8 cellular contexts compared by ENCODE assay signal in genomic region chr6:110815260-110816109, GRCh38. TPM values are rescaled to one million over a fixed set of nuclear protein-coding genes. Genes with fewer than 3 reads are reported as not detected.
A peak's percentile ranks its signal among the peaks of the same experiment; 100 is the strongest.
DNase-seq lines count a peak whose midpoint lies in the region; ATAC-seq, FAIRE-seq and TF ChIP-seq lines count a peak whose summit lies in the region.

Gene CDK19, minus strand, starts transcription at chr6:110815469. Its CDS starts 333 bp downstream, at chr6:110815136.

- H3K27ac ChIP-seq in C4-2B (peak within 1 kb of the TSS; percentile 99), HepG2 (ENCODE audit: extremely low read length, insufficient read depth, low read length) (peak within 1 kb of the TSS; percentile 100)

- no peak for TF ChIP-seq CTCF in C4-2B (conservative IDR thresholded peaks at IDR 0.05)
- no peak for TF ChIP-seq CTCF in HepG2 (CRISPR knock-in tag; IDR thresholded peaks at IDR 0.05)

- peak; percentile 91 for FAIRE-seq in HepG2 (lab: Jason Lieb, UNC)

- H3K4me3 ChIP-seq in HepG2 (replicated peaks in 1 of 3; ENCODE audit: insufficient read depth in 1 of 3, low read depth in 2 of 3, low read length in 3 of 3) = peak within 1 kb of the TSS; percentile 92 to 94 (median 92)

- TSS peak; percentile 56 for BruUV-seq in HepG2 (replicated peaks; lab: Mats Ljungman, UMichigan)

- in situ Hi-C loops in HepG2 (cut with HindIII; ENCODE audit: extremely low pct_ligation_motif_present, low pct_unique_long_range_greater_than_20kb) = loop anchor here (10.0 kb wide), 1 partner anchor 131 kb away; no protein-coding TSS in a partner anchor

- intact Hi-C loops in HepG2 (cut with micrococcal nuclease; ENCODE audit: unreplicated experiment) = loop anchor here (1.0 to 2.0 kb wide), 3 partner anchors 61 to 137 kb away; no protein-coding TSS in a partner anchor

- H3K79me2 ChIP-seq in HepG2 (ENCODE audit: insufficient read depth, low read length) = peaks cover 56% of the 10 kb centered on the region

- TF ChIP-seq POLR2A in HepG2 (IDR thresholded peaks at IDR 0.05; ENCODE audit: insufficient read depth in 1 of 2, low read depth in 2 of 2, low read length in 2 of 2) = peak; percentile 94 to 98

- H3K4me1 ChIP-seq in HepG2 (ENCODE audit: insufficient read depth, low read length) = peaks cover 38% of the 10 kb centered on the region

- no peak within 1 kb of the TSS for H2AFZ ChIP-seq in HepG2 (ENCODE audit: low read length)

- DNase-seq in NCI-H774 (lab: John Stamatoyannopoulos, UW) = peak; percentile 100
- DNase-seq in activated CD4-positive, alpha-beta T cell treated with anti-CD3 and anti-CD28 coated beads, Interleukin-2, amount 50 U/mL, for 4 hours = peak; percentile 98
- peak; percentile 99 for DNase-seq in dermis blood vessel endothelial cell
- peak; percentile 98 for DNase-seq in HepG2 (ENCODE audit: low spot score)
- peak; percentile 97 for DNase-seq in stimulated activated CD4-positive, alpha-beta T cell treated with anti-CD3 and anti-CD28 coated beads, Interleukin-4, amount 100 ng/mL, for 1 hour

- CTCF ChIA-PET in HepG2 (lab: Yijun Ruan, JAX; ENCODE audit: low intra/inter-chr PET ratio, low total read pairs) = no interaction called here

- H3K4me2 ChIP-seq in HepG2 (ENCODE audit: low read depth, low read length) = peak within 1 kb of the TSS; percentile 85

- POLR2A ChIA-PET in HepG2 (lab: Yijun Ruan, JAX) = interaction anchor here (0.6 to 4.7 kb wide), 34 partner anchors 9 to 827 kb away, joined by 3 to 163 read pairs (median 5); partner anchors contain the start of genes AMD1, GTF3C6 and RPF2

- TF ChIP-seq RAD21 in HepG2 (CRISPR knock-in tag; IDR thresholded peaks at IDR 0.05) = no peak

- H3K9me3 ChIP-seq in HepG2 (ENCODE audit: low read length) = no peaks in the 10 kb centered on the region

- WGBS in HepG2 (ENCODE audit: low lambda C conversion rate) = 2% methylated on average over 36 of the region's 59 CpGs

- TF ChIP-seq EP300 in HepG2 (IDR thresholded peaks at IDR 0.05; ENCODE audit: low read depth in 2 of 2, low read length in 2 of 2) (no peak), HepG2 (CRISPR knock-in tag; IDR thresholded peaks at IDR 0.05; ENCODE audit: borderline replicate concordance) (peak; percentile 55; the same call in 1 of the 2 replicates)

- H4K20me1 ChIP-seq in HepG2 (ENCODE audit: insufficient read depth, low read length) = peaks cover 12% of the 10 kb centered on the region

- H3K9ac ChIP-seq in HepG2 (ENCODE audit: insufficient read depth, low read depth, low read length) = peak within 1 kb of the TSS; percentile 95

- H3K27me3 ChIP-seq in HepG2 (ENCODE audit: control insufficient read depth in 1 of 2, insufficient read depth in 2 of 2, low read length in 2 of 2) = no peaks in the 10 kb centered on the region; a peak in 1 of 5 replicates

- ATAC-seq in GM19395 (IDR thresholded peaks at IDR 0.05; ENCODE audit: unreplicated experiment) (peak; percentile 78), HG03565 (IDR thresholded peaks at IDR 0.05; ENCODE audit: unreplicated experiment) (peak; percentile 47), HepG2 (peak; percentile 91)

- H3K36me3 ChIP-seq in HepG2 (replicated peaks in 1 of 2; ENCODE audit: control insufficient read depth in 1 of 2, insufficient read depth in 2 of 2, low read length in 2 of 2) = no peaks in the 10 kb centered on the region; a peak in 1 of 5 replicates

TF ChIP-seq in HepG2, 621 proteins besides CTCF, POLR2A, EP300 and RAD21 (continues in another document):
- TF ChIP-seq ZNF644 (CRISPR knock-in tag; IDR thresholded peaks at IDR 0.05; ENCODE audit: low read depth) (no peak), HOXA3 (CRISPR knock-in tag; IDR thresholded peaks at IDR 0.05) (peak; percentile 14; the same call in 1 of the 2 replicates), NFRKB (IDR thresholded peaks at IDR 0.05) (no peak), ZFP82 (CRISPR knock-in tag; IDR thresholded peaks at IDR 0.05; ENCODE audit: borderline replicate concordance) (no peak), MLX (CRISPR knock-in tag; IDR thresholded peaks at IDR 0.05) (no peak), GFI1 (CRISPR knock-in tag; IDR thresholded peaks at IDR 0.05; ENCODE audit: borderline replicate concordance) (peak; percentile 70; the same call in 1 of the 2 replicates), MXD1 (CRISPR knock-in tag; IDR thresholded peaks at IDR 0.05) (no peak), ZNF782 (CRISPR knock-in tag; IDR thresholded peaks at IDR 0.05; ENCODE audit: borderline replicate concordance) (peak; percentile 72; the same call in 1 of the 2 replicates), BCL3 (CRISPR knock-in tag; IDR thresholded peaks at IDR 0.05) (0 out of 2 replicates have a peak, but pooled peaks have one; percentile 67), ZNF232 (CRISPR knock-in tag; IDR thresholded peaks at IDR 0.05; ENCODE audit: borderline replicate concordance) (no peak), TSC22D2 (CRISPR knock-in tag; IDR thresholded peaks at IDR 0.05; ENCODE audit: borderline replicate concordance) (peak; percentile 57; the same call in 1 of the 2 replicates), RFXAP (CRISPR knock-in tag; IDR thresholded peaks at IDR 0.05; ENCODE audit: borderline replicate concordance) (peak; percentile 95), TBP (CRISPR knock-in tag; IDR thresholded peaks at IDR 0.05) (no peak), E2F5 (CRISPR knock-in tag; conservative IDR thresholded peaks at IDR 0.05) (no peak; the same call in 1 of the 2 replicates), NR1H2 (CRISPR knock-in tag; IDR thresholded peaks at IDR 0.05; ENCODE audit: borderline replicate concordance, low read depth) (no peak), KDM5B (CRISPR knock-in tag; IDR thresholded peaks at IDR 0.05; ENCODE audit: borderline replicate concordance) (no peak; the same call in 1 of the 2 replicates), ZNF674 (CRISPR knock-in tag; IDR thresholded peaks at IDR 0.05; ENCODE audit: low read depth) (no peak), ZNF816 (CRISPR knock-in tag; IDR thresholded peaks at IDR 0.05; ENCODE audit: borderline replicate concordance) (no peak), ZNF563 (CRISPR knock-in tag; IDR thresholded peaks at IDR 0.05) (no peak), ZBTB38 (CRISPR knock-in tag; IDR thresholded peaks at IDR 0.05) (no peak), RFX5 (IDR thresholded peaks at IDR 0.05; ENCODE audit: low read depth, low read length) (peak; percentile 80; the same call in 1 of the 2 replicates)

RNA-seq across cellular contexts. Expression of gene CDK19, which starts in this region (rescaled TPM):
- 9.7 and 10.7 TPM in 2 replicates for total RNA-seq in dermis blood vessel endothelial cell
- total RNA-seq in HepG2 (2016; rRNA removed; fragmentation: Illumina TruSeq; extraction: Trizol) = 13.4 and 20.8 TPM in 2 replicates
- total RNA-seq in HepG2 (2016; cell fraction: cytosol; rRNA removed; fragmentation: Illumina TruSeq; extraction: Trizol; ENCODE audit: low read depth) = 7.7 and 10.8 TPM in 2 replicates
- total RNA-seq in HepG2 (2016; cell fraction: insoluble cytoplasmic fraction; rRNA removed; fragmentation: Illumina TruSeq; extraction: Trizol) = 14.1 and 18.9 TPM in 2 replicates
- 7.2 and 7.7 TPM in 2 replicates for total RNA-seq in HepG2 (2016; cell fraction: membrane; rRNA removed; fragmentation: Illumina TruSeq; extraction: Trizol)
- 15.9 and 20.5 TPM in 2 replicates for total RNA-seq in HepG2 (2016; cell fraction: nucleus; rRNA removed; fragmentation: Illumina TruSeq; extraction: Trizol)
- polyA plus RNA-seq in HepG2 (2011; rRNA removed) = 22.8 and 27.0 TPM in 2 replicates
- 11.7 and 16.3 TPM in 2 replicates for polyA plus RNA-seq in HepG2 (2011; cell fraction: cytosol; rRNA removed)
- polyA plus RNA-seq in HepG2 (2011; cell fraction: nucleus; rRNA removed) = 12.3 and 12.7 TPM in 2 replicates
- polyA plus RNA-seq in HepG2 (2012) = 22.1 and 28.8 TPM in 2 replicates
- polyA plus RNA-seq in HepG2 (2016; cell fraction: cytosol; fragmentation: Illumina TruSeq; extraction: Trizol; ENCODE audit: low read depth) = 2.0 and 2.3 TPM in 2 replicates
- polyA plus RNA-seq in HepG2 (2016; cell fraction: insoluble cytoplasmic fraction; fragmentation: Illumina TruSeq; extraction: Trizol; ENCODE audit: low read depth) = 16.9 and 17.0 TPM in 2 replicates
- polyA plus RNA-seq in HepG2 (2016; cell fraction: membrane; fragmentation: Illumina TruSeq; extraction: Trizol; ENCODE audit: low read depth) = 5.5 and 5.7 TPM in 2 replicates
- polyA plus RNA-seq in HepG2 (2016; cell fraction: nucleus; fragmentation: Illumina TruSeq; extraction: Trizol; ENCODE audit: insufficient read depth, low read depth) = 18.9 and 20.6 TPM in 2 replicates
- 7.3 and 19.3 TPM in 2 replicates for polyA minus RNA-seq in HepG2 (2011; rRNA and poly(A)+ RNA removed; ENCODE audit: low replicate concordance)
- 17.5 and 18.5 TPM in 2 replicates for polyA minus RNA-seq in HepG2 (2011; cell fraction: cytosol; rRNA and poly(A)+ RNA removed)
- polyA minus RNA-seq in HepG2 (2011; cell fraction: nucleus; rRNA and poly(A)+ RNA removed) = 38.9 and 39.7 TPM in 2 replicates

Comparison
In these comparisons a context has a peak if more than half of its experiments do, and no peak if none do; other contexts are left out.
1. Peak in every context shown above with its lines: DNase-seq, ATAC-seq, H3K4me3 ChIP-seq and H3K27ac ChIP-seq.